8 cellular contexts compared by ENCODE assay signal in the genomic region with DNA sequence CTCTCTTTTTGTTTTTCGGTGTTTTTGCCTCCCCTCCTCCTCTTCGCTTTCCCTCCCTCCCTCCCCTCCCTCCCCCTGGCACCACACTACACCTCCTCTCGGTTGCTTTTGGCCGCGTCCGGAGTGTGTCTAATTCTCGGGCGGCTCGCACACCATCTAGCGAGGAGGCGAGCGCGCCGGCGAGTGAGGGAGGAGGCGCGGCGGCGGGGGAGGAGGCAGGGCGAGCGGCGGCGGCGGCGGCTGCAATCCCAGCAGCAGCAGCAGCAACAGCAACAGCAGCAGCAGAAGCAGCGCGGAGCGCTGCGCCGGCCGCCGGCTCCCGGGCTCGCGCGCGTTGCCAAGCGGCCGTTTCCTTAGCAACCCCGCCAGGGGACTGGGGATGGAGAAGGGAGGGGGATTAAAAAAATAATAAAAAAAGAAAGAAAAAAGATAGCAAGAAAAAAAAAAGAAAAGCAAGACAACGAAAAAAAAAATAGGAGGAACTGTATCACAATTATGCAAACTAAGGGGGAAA. TPM values are rescaled to one million over a fixed set of nuclear protein-coding genes. Genes with fewer than 3 reads are reported as not detected.
DNase-seq lines count a peak whose midpoint lies in the region; ATAC-seq and TF ChIP-seq lines count a peak whose summit lies in the region.

No MANE protein-coding gene starts in this region.

- 1% methylated on average over 41 of the region's 41 CpGs for WGBS in esophagus muscularis mucosa

- peak; percentile 75 for ATAC-seq in CD8-positive, alpha-beta T cell
- peak; percentile 69 for ATAC-seq in GM19467 (IDR thresholded peaks at IDR 0.05; ENCODE audit: unreplicated experiment)
- ATAC-seq in HG03565 (IDR thresholded peaks at IDR 0.05; ENCODE audit: unreplicated experiment): peak; percentile 68
- peak; percentile 91 for ATAC-seq in mucosa of descending colon

- TF ChIP-seq CTCF in CD8-positive, alpha-beta T cell (IDR thresholded peaks at IDR 0.05): no peak
- TF ChIP-seq CTCF in esophagus muscularis mucosa (IDR thresholded peaks at IDR 0.05) (peak; percentile 21 to 31 (median 28)), mucosa of descending colon (IDR thresholded peaks at IDR 0.05) (no peak)

- H3K4me1 ChIP-seq in CD8-positive, alpha-beta T cell (ENCODE audit: insufficient read depth, low read length): peaks cover 4% of the 10 kb centered on the region
- peaks cover 0 to 60% (median 41%) of the 10 kb centered on the region in 4 donors for H3K4me1 ChIP-seq in esophagus muscularis mucosa
- no peaks in the 10 kb centered on the region for H3K4me1 ChIP-seq in mucosa of descending colon (ENCODE audit: low read depth)

- no peak overlapping the region for H3K4me3 Mint-ChIP-seq in CD8-positive, alpha-beta T cell

- no peak for TF ChIP-seq EP300 in esophagus muscularis mucosa (IDR thresholded peaks at IDR 0.05)

- H3K9me3 Mint-ChIP-seq in CD8-positive, alpha-beta T cell: no peaks in the 10 kb centered on the region

- intact Hi-C loops in CD8-positive, alpha-beta T cell (cut with DNase I, micrococcal nuclease): loop anchor here in 1 of 2 experiments (5.0 kb wide), 1 partner anchor 1915 kb away; a partner anchor contains a TSS
- intact Hi-C loops in esophagus muscularis mucosa (cut with DNase I): loop anchor here (2.0 kb wide), 1 partner anchor 96 kb away; no protein-coding TSS in a partner anchor
- intact Hi-C loops in mucosa of descending colon (cut with DNase I, micrococcal nuclease): no loop called here

- no peaks in the 10 kb centered on the region for H3K27me3 Mint-ChIP-seq in CD8-positive, alpha-beta T cell (ENCODE audit: low read depth)

- peak overlapping the region; percentile 81 for H3K27ac ChIP-seq in CD8-positive, alpha-beta T cell (ENCODE audit: low read depth, low read length)
- H3K27ac ChIP-seq in esophagus muscularis mucosa (replicated peaks in 1 of 4): peak overlapping the region; percentile 93 to 97 (median 94)

- DNase-seq in CD8-positive, alpha-beta T cell: peak; percentile 20 to 75 (median 50)
- DNase-seq in NCI-H748 (lab: John Stamatoyannopoulos, UW; ENCODE audit: unreplicated experiment) (peak; percentile 94), activated T-cell treated with anti-CD3 and anti-CD28 coated beads for 48 hours (ENCODE audit: low read depth) (peak; percentile 67), esophagus muscularis mucosa (ENCODE audit: extremely low spot score) (peak; percentile 94), mucosa of descending colon (peak; percentile 65 to 84 (median 81))
- DNase-seq in stimulated activated naive CD4-positive, alpha-beta T cell treated with Interleukin-2 at 50 U/mL for 16 hours (lab: John Stamatoyannopoulos, UW): peak; percentile 17

- H3K4me1 Mint-ChIP-seq in CD8-positive, alpha-beta T cell (ENCODE audit: low read depth): peaks cover 17% of the 10 kb centered on the region

- TF ChIP-seq POLR2A in esophagus muscularis mucosa (IDR thresholded peaks at IDR 0.05; ENCODE audit: low read depth): no peak

- no peaks in the 10 kb centered on the region for H3K27me3 ChIP-seq in CD8-positive, alpha-beta T cell (ENCODE audit: insufficient read depth, low read length)
- no peaks in the 10 kb centered on the region for H3K27me3 ChIP-seq in esophagus muscularis mucosa

- CTCF ChIA-PET in CD8-positive, alpha-beta T cell (lab: Charles Lee): no interaction called here

- peak overlapping the region; percentile 80 for H3K4me3 ChIP-seq in CD8-positive, alpha-beta T cell (ENCODE audit: low read depth, low read length)
- peak overlapping the region; percentile 71 to 80 (median 79) for H3K4me3 ChIP-seq in esophagus muscularis mucosa
- H3K4me3 ChIP-seq in mucosa of descending colon: no peak overlapping the region

- POLR2A ChIA-PET in CD8-positive, alpha-beta T cell (lab: Charles Lee): interaction anchor here (0.6 to 0.7 kb wide), 2 partner anchors 178 to 201 kb away, joined by 3 to 4 read pairs; no protein-coding TSS in a partner anchor

- H3K9me3 ChIP-seq in CD8-positive, alpha-beta T cell (ENCODE audit: low read length): no peaks in the 10 kb centered on the region
- H3K9me3 ChIP-seq in esophagus muscularis mucosa: no peaks in the 10 kb centered on the region
- no peaks in the 10 kb centered on the region for H3K9me3 ChIP-seq in mucosa of descending colon

- no peak overlapping the region for H3K27ac Mint-ChIP-seq in CD8-positive, alpha-beta T cell

- no peaks in the 10 kb centered on the region for H3K36me3 Mint-ChIP-seq in CD8-positive, alpha-beta T cell

- H3K36me3 ChIP-seq in CD8-positive, alpha-beta T cell (ENCODE audit: insufficient read depth, low read length): no peaks in the 10 kb centered on the region
- H3K36me3 ChIP-seq in esophagus muscularis mucosa (no peaks in the 10 kb centered on the region), mucosa of descending colon (ENCODE audit: low read depth) (no peaks in the 10 kb centered on the region)

RNA-seq across cellular contexts. Expression of a gene that starts 0.4 kb away (rescaled TPM):
- total RNA-seq in CD8-positive, alpha-beta T cell: not detected
- total RNA-seq in esophagus muscularis mucosa (10 to 100 TPM; 34.5 to 58.8 (median 48.5) TPM), mucosa of descending colon (10 to 100 TPM in 1 of 3 donors, 1 to 10 TPM in 2; 2.3 to 47.9 (median 8.0) TPM)

Comparison
In these comparisons a context has a peak if more than half of its experiments do, and no peak if none do; other contexts are left out.
1. DNase-seq: peak in every context shown above with its lines; median percentile 94 in NCI-H748; 94 in esophagus muscularis mucosa; 81 in mucosa of descending colon; 67 in activated T-cell treated with anti-CD3 and anti-CD28 coated beads for 48 hours; 50 in CD8-positive, alpha-beta T cell; 17 in stimulated activated naive CD4-positive, alpha-beta T cell treated with Interleukin-2 at 50 U/mL for 16 hours.
2. CTCF ChIP-seq: peak in esophagus muscularis mucosa (3 of 3); none in CD8-positive, alpha-beta T cell (single experiment) and mucosa of descending colon (single experiment).
3. Peak in every context shown above with its lines, with median percentiles within 50 percentile points of each other: ATAC-seq.